ENCODE assay signal across 1 cellular context in the genomic region with DNA sequence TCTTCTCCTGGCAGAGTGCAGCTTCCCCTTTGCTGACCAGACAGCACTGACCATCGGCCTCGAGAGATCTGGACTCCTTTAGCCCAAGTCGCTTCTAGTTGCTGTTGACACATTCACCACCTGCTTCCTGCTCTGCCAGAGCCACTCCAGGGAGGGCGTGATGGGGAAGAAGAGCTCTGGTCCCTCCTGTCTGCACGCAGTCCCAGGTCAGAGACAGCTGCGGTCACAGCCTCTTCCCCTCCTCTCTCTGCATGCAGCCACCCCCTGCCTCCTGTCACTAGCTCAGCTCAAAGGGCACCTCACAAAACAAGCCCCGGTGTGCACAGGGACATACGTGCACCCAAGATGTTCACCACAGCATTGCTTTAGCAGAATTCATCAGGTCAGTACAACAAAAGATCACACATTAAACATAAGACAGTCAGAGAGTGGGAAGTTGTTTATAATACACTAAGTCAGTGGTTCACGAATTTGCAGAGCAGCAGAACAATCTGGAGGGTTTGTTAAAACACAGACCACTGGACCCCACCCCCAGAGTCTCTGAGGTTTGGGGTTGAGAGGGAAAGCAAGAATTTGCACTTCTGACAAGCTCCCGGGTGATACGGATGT.
TF ChIP-seq lines count a peak whose summit lies in the region.

No MANE protein-coding gene starts in this region.

TF ChIP-seq in GM23338, 12 proteins besides CTCF, POLR2A, EP300 and RAD21 (continued from another document):
- TF ChIP-seq, protein P1, sequence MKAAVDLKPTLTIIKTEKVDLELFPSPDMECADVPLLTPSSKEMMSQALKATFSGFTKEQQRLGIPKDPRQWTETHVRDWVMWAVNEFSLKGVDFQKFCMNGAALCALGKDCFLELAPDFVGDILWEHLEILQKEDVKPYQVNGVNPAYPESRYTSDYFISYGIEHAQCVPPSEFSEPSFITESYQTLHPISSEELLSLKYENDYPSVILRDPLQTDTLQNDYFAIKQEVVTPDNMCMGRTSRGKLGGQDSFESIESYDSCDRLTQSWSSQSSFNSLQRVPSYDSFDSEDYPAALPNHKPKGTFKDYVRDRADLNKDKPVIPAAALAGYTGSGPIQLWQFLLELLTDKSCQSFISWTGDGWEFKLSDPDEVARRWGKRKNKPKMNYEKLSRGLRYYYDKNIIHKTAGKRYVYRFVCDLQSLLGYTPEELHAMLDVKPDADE (IDR thresholded peaks at IDR 0.05): no peak
- no peak for TF ChIP-seq CREB1 (CRISPR knock-in tag; IDR thresholded peaks at IDR 0.05; ENCODE audit: low read depth)
- TF ChIP-seq ZNF114 (CRISPR knock-in tag; IDR thresholded peaks at IDR 0.05): no peak
- no peak for TF ChIP-seq EZH2phosphoT487 (IDR thresholded peaks at IDR 0.05; ENCODE audit: unreplicated experiment)
- no peak for TF ChIP-seq EZH2 (IDR thresholded peaks at IDR 0.05; ENCODE audit: low read depth, unreplicated experiment)
